1 cellular context compared by ENCODE assay signal in the genomic region with DNA sequence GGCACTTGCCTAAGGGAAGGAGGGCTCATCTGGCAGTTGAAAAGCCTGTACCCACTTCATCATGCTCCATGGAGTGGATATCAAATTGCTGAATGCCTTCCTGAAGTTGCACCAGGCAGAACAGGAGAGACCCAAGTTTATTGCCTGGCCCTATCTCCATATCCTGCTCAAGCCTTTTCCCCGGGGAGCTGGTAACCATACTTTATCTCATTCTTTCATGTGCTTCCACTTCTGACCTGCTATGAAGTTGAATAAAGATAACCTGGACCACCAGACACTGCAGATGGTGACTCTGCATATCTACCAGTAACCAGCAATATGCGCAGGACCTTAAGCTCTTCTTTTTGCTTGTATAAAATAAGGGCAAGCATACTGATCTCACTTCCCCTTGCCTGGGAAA.
TF ChIP-seq lines count a peak whose summit lies in the region.

No MANE protein-coding gene starts in this region.

TF ChIP-seq in K562, 482 proteins besides CTCF, POLR2A, EP300 and RAD21 (continued from another document and continues in another):
- TF ChIP-seq, protein P1, sequence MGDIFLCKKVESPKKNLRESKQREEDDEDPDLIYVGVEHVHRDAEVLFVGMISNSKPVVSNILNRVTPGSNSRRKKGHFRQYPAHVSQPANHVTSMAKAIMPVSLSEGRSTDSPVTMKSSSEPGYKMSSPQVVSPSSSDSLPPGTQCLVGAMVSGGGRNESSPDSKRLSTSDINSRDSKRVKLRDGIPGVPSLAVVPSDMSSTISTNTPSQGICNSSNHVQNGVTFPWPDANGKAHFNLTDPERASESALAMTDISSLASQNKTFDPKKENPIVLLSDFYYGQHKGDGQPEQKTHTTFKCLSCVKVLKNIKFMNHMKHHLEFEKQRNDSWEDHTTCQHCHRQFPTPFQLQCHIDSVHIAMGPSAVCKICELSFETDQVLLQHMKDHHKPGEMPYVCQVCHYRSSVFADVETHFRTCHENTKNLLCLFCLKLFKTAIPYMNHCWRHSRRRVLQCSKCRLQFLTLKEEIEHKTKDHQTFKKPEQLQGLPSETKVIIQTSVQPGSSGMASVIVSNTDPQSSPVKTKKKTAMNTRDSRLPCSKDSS (IDR thresholded peaks at IDR 0.05; ENCODE audit: low read depth, partially characterized antibody): no peak
- TF ChIP-seq ESRRA (IDR thresholded peaks at IDR 0.05; ENCODE audit: borderline replicate concordance, low read depth) (no peak), TAF7 (tag; IDR thresholded peaks at IDR 0.05) (no peak), NCOA6 (IDR thresholded peaks at IDR 0.05) (no peak), CCAR2 (IDR thresholded peaks at IDR 0.05; ENCODE audit: low read depth, low read length) (no peak), FOXJ3 (CRISPR knock-in tag; IDR thresholded peaks at IDR 0.05) (no peak), EGR1 (conservative IDR thresholded peaks at IDR 0.05) (no peak), SLC30A9 (CRISPR knock-in tag; IDR thresholded peaks at IDR 0.05) (no peak), LCOR (CRISPR knock-in tag; IDR thresholded peaks at IDR 0.05) (no peak), SMARCE1 (IDR thresholded peaks at IDR 0.05) (peak; percentile 71; the same call in 1 of the 2 replicates), ZNF239 (CRISPR knock-in tag; IDR thresholded peaks at IDR 0.05) (no peak), CSDE1 (IDR thresholded peaks at IDR 0.05) (no peak), RAD51 (IDR thresholded peaks at IDR 0.05; ENCODE audit: borderline replicate concordance, low read depth) (no peak), RNF2 (IDR thresholded peaks at IDR 0.05) (peak; percentile 47; the same call in 1 of the 2 replicates), SAFB (IDR thresholded peaks at IDR 0.05; ENCODE audit: borderline replicate concordance, low read depth, low read length) (no peak), ZNF165 (CRISPR knock-in tag; IDR thresholded peaks at IDR 0.05; ENCODE audit: borderline replicate concordance) (no peak), ZNF384 (IDR thresholded peaks at IDR 0.05; ENCODE audit: low read depth, low read length) (no peak), U2AF1 (optimal IDR thresholded peaks at IDR 0.05; ENCODE audit: low read depth, low read length) (no peak), JUN (IDR thresholded peaks at IDR 0.05; ENCODE audit: borderline replicate concordance, low read depth, low read length) (no peak), JUN (CRISPR knock-in tag; IDR thresholded peaks at IDR 0.05; ENCODE audit: borderline replicate concordance) (no peak), SRSF3 (IDR thresholded peaks at IDR 0.05; ENCODE audit: insufficient read depth, low read length) (no peak), TEAD2 (tag; IDR thresholded peaks at IDR 0.05) (no peak), RBFOX2 (IDR thresholded peaks at IDR 0.05; ENCODE audit: low read depth, low read length) (no peak), MAFF (IDR thresholded peaks at IDR 0.05; ENCODE audit: low read length) (peak; percentile 57; the same call in 1 of the 2 replicates), ZC3H11A (IDR thresholded peaks at IDR 0.05; ENCODE audit: low read depth, low read length) (no peak), SAFB2 (IDR thresholded peaks at IDR 0.05; ENCODE audit: borderline replicate concordance, low read depth, low read length, severe bottlenecking) (no peak), RBM25 (IDR thresholded peaks at IDR 0.05; ENCODE audit: low read depth, low read length, severe bottlenecking) (no peak), SMAD1 (IDR thresholded peaks at IDR 0.05; ENCODE audit: low read depth, low read length, partially characterized antibody) (no peak)
- TF ChIP-seq, protein P2, sequence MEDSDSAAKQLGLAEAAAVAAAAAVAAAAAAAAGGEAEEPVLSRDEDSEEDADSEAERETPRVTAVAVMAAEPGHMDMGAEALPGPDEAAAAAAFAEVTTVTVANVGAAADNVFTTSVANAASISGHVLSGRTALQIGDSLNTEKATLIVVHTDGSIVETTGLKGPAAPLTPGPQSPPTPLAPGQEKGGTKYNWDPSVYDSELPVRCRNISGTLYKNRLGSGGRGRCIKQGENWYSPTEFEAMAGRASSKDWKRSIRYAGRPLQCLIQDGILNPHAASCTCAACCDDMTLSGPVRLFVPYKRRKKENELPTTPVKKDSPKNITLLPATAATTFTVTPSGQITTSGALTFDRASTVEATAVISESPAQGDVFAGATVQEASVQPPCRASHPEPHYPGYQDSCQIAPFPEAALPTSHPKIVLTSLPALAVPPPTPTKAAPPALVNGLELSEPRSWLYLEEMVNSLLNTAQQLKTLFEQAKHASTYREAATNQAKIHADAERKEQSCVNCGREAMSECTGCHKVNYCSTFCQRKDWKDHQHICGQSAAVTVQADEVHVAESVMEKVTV (CRISPR knock-in tag; IDR thresholded peaks at IDR 0.05): no peak
- TF ChIP-seq, protein P3, sequence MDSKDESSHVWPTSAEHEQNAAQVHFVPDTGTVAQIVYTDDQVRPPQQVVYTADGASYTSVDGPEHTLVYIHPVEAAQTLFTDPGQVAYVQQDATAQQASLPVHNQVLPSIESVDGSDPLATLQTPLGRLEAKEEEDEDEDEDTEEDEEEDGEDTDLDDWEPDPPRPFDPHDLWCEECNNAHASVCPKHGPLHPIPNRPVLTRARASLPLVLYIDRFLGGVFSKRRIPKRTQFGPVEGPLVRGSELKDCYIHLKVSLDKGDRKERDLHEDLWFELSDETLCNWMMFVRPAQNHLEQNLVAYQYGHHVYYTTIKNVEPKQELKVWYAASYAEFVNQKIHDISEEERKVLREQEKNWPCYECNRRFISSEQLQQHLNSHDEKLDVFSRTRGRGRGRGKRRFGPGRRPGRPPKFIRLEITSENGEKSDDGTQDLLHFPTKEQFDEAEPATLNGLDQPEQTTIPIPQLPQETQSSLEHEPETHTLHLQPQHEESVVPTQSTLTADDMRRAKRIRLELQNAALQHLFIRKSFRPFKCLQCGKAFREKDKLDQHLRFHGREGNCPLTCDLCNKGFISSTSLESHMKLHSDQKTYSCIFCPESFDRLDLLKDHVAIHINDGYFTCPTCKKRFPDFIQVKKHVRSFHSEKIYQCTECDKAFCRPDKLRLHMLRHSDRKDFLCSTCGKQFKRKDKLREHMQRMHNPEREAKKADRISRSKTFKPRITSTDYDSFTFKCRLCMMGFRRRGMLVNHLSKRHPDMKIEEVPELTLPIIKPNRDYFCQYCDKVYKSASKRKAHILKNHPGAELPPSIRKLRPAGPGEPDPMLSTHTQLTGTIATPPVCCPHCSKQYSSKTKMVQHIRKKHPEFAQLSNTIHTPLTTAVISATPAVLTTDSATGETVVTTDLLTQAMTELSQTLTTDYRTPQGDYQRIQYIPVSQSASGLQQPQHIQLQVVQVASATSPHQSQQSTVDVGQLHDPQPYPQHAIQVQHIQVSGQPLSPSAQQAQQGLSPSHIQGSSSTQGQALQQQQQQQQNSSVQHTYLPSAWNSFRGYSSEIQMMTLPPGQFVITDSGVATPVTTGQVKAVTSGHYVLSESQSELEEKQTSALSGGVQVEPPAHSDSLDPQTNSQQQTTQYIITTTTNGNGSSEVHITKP (IDR thresholded peaks at IDR 0.05; ENCODE audit: partially characterized antibody): no peak
- TF ChIP-seq, protein P4, sequence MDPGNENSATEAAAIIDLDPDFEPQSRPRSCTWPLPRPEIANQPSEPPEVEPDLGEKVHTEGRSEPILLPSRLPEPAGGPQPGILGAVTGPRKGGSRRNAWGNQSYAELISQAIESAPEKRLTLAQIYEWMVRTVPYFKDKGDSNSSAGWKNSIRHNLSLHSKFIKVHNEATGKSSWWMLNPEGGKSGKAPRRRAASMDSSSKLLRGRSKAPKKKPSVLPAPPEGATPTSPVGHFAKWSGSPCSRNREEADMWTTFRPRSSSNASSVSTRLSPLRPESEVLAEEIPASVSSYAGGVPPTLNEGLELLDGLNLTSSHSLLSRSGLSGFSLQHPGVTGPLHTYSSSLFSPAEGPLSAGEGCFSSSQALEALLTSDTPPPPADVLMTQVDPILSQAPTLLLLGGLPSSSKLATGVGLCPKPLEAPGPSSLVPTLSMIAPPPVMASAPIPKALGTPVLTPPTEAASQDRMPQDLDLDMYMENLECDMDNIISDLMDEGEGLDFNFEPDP (CRISPR knock-in tag; IDR thresholded peaks at IDR 0.05): no peak
- TF ChIP-seq, protein P5, sequence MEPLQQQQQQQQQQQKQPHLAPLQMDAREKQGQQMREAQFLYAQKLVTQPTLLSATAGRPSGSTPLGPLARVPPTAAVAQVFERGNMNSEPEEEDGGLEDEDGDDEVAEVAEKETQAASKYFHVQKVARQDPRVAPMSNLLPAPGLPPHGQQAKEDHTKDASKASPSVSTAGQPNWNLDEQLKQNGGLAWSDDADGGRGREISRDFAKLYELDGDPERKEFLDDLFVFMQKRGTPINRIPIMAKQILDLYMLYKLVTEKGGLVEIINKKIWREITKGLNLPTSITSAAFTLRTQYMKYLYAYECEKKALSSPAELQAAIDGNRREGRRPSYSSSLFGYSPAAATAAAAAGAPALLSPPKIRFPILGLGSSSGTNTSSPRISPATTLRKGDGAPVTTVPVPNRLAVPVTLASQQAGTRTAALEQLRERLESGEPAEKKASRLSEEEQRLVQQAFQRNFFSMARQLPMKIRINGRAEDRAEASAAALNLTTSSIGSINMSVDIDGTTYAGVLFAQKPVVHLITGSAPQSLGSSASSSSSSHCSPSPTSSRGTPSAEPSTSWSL (CRISPR knock-in tag; IDR thresholded peaks at IDR 0.05; ENCODE audit: borderline replicate concordance): no peak
- TF ChIP-seq, protein P6, sequence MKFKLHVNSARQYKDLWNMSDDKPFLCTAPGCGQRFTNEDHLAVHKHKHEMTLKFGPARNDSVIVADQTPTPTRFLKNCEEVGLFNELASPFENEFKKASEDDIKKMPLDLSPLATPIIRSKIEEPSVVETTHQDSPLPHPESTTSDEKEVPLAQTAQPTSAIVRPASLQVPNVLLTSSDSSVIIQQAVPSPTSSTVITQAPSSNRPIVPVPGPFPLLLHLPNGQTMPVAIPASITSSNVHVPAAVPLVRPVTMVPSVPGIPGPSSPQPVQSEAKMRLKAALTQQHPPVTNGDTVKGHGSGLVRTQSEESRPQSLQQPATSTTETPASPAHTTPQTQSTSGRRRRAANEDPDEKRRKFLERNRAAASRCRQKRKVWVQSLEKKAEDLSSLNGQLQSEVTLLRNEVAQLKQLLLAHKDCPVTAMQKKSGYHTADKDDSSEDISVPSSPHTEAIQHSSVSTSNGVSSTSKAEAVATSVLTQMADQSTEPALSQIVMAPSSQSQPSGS (CRISPR knock-in tag; IDR thresholded peaks at IDR 0.05): no peak
- TF ChIP-seq, protein P7, sequence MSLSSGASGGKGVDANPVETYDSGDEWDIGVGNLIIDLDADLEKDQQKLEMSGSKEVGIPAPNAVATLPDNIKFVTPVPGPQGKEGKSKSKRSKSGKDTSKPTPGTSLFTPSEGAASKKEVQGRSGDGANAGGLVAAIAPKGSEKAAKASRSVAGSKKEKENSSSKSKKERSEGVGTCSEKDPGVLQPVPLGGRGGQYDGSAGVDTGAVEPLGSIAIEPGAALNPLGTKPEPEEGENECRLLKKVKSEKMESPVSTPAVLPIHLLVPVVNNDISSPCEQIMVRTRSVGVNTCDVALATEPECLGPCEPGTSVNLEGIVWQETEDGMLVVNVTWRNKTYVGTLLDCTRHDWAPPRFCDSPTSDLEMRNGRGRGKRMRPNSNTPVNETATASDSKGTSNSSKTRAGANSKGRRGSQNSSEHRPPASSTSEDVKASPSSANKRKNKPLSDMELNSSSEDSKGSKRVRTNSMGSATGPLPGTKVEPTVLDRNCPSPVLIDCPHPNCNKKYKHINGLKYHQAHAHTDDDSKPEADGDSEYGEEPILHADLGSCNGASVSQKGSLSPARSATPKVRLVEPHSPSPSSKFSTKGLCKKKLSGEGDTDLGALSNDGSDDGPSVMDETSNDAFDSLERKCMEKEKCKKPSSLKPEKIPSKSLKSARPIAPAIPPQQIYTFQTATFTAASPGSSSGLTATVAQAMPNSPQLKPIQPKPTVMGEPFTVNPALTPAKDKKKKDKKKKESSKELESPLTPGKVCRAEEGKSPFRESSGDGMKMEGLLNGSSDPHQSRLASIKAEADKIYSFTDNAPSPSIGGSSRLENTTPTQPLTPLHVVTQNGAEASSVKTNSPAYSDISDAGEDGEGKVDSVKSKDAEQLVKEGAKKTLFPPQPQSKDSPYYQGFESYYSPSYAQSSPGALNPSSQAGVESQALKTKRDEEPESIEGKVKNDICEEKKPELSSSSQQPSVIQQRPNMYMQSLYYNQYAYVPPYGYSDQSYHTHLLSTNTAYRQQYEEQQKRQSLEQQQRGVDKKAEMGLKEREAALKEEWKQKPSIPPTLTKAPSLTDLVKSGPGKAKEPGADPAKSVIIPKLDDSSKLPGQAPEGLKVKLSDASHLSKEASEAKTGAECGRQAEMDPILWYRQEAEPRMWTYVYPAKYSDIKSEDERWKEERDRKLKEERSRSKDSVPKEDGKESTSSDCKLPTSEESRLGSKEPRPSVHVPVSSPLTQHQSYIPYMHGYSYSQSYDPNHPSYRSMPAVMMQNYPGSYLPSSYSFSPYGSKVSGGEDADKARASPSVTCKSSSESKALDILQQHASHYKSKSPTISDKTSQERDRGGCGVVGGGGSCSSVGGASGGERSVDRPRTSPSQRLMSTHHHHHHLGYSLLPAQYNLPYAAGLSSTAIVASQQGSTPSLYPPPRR (CRISPR knock-in tag; IDR thresholded peaks at IDR 0.05; ENCODE audit: borderline replicate concordance): no peak
- TF ChIP-seq, protein P8, sequence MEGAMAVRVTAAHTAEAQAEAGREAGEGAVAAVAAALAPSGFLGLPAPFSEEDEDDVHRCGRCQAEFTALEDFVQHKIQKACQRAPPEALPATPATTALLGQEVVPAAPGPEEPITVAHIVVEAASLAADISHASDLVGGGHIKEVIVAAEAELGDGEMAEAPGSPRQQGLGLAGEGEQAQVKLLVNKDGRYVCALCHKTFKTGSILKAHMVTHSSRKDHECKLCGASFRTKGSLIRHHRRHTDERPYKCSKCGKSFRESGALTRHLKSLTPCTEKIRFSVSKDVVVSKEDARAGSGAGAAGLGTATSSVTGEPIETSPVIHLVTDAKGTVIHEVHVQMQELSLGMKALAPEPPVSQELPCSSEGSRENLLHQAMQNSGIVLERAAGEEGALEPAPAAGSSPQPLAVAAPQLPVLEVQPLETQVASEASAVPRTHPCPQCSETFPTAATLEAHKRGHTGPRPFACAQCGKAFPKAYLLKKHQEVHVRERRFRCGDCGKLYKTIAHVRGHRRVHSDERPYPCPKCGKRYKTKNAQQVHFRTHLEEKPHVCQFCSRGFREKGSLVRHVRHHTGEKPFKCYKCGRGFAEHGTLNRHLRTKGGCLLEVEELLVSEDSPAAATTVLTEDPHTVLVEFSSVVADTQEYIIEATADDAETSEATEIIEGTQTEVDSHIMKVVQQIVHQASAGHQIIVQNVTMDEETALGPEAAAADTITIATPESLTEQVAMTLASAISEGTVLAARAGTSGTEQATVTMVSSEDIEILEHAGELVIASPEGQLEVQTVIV (CRISPR knock-in tag; IDR thresholded peaks at IDR 0.05; ENCODE audit: borderline replicate concordance): no peak
